Comparison of ENCODE assay signal across 8 cellular contexts in genomic region chr18:37565138-37565984, GRCh38. TPM values are rescaled to one million over a fixed set of nuclear protein-coding genes. Genes with fewer than 3 reads are reported as not detected.
DNase-seq lines count a peak whose midpoint lies in the region; ATAC-seq and TF ChIP-seq lines count a peak whose summit lies in the region.

Gene CELF4 (minus strand): TSS chr18:37565798.

- intact Hi-C loops in PC-3 (cut with micrococcal nuclease) (no loop called here), esophagus muscularis mucosa (cut with DNase I) (no loop called here)

- H3K27ac Mint-ChIP-seq in activated T-cell treated with anti-CD3 and anti-CD28 coated beads, Interleukin-2, amount 50 U/mL, for 72 hours, result no peak within 1 kb of the TSS
- no peak within 1 kb of the TSS for H3K27ac Mint-ChIP-seq in nephron progenitor cell

- no peaks in the 10 kb centered on the region for H3K9me3 Mint-ChIP-seq in activated T-cell treated with anti-CD3 and anti-CD28 coated beads, Interleukin-2, amount 50 U/mL, for 72 hours
- H3K9me3 Mint-ChIP-seq in nephron progenitor cell, result no peaks in the 10 kb centered on the region

- CTCF ChIA-PET in PC-3 (lab: Charles Lee) (no interaction called here), RWPE1 (lab: Yijun Ruan, JAX) (no interaction called here)

- POLR2A ChIA-PET in PC-3 (lab: Charles Lee; ENCODE audit: unreplicated experiment) (no interaction called here), RWPE1 (lab: Yijun Ruan, JAX; ENCODE audit: low non-redundant PET) (no interaction called here)

- H3K36me3 Mint-ChIP-seq in activated T-cell treated with anti-CD3 and anti-CD28 coated beads, Interleukin-2, amount 50 U/mL, for 72 hours (ENCODE audit: insufficient read depth in 2 of 2), result peaks cover 0 to 3% of the 10 kb centered on the region in 2 donors
- no peaks in the 10 kb centered on the region for H3K36me3 Mint-ChIP-seq in nephron progenitor cell (ENCODE audit: low read depth)

- H3K36me3 ChIP-seq in PC-3 (ENCODE audit: low read depth, low read length) (no peaks in the 10 kb centered on the region), esophagus muscularis mucosa (no peaks in the 10 kb centered on the region)

- no peak for TF ChIP-seq POLR2A in esophagus muscularis mucosa (IDR thresholded peaks at IDR 0.05; ENCODE audit: low read depth)

- H2AFZ ChIP-seq in PC-3 (ENCODE audit: low read length), result no peak within 1 kb of the TSS

- no peak within 1 kb of the TSS for H3K27ac ChIP-seq in PC-3 (ENCODE audit: low read length)
- H3K27ac ChIP-seq in esophagus muscularis mucosa (replicated peaks in 1 of 4), result no peak within 1 kb of the TSS
- no peak within 1 kb of the TSS for H3K27ac ChIP-seq in RWPE1

- H3K27me3 ChIP-seq in PC-3 (ENCODE audit: low read length), result peaks cover 28% of the 10 kb centered on the region
- peaks cover 5 to 89% (median 34%) of the 10 kb centered on the region in 4 donors for H3K27me3 ChIP-seq in esophagus muscularis mucosa

- H3K4me1 ChIP-seq in PC-3 (ENCODE audit: insufficient read depth, low read length), result no peaks in the 10 kb centered on the region
- peaks cover 23 to 35% (median 30%) of the 10 kb centered on the region in 4 donors for H3K4me1 ChIP-seq in esophagus muscularis mucosa

- H3K9me2 ChIP-seq in PC-3 (replicated peaks; ENCODE audit: low read length), result no peaks in the 10 kb centered on the region

- no TSS peak for BruUV-seq in PC-3 (replicated peaks; lab: Mats Ljungman, UMichigan)

- peak within 1 kb of the TSS; percentile 65 to 72 for H3K4me3 Mint-ChIP-seq in activated T-cell treated with anti-CD3 and anti-CD28 coated beads, Interleukin-2, amount 50 U/mL, for 72 hours
- peak within 1 kb of the TSS; percentile 94 for H3K4me3 Mint-ChIP-seq in nephron progenitor cell

- no peak within 1 kb of the TSS for H3K9ac ChIP-seq in PC-3 (ENCODE audit: low read length)

- no peaks in the 10 kb centered on the region for H3K79me2 ChIP-seq in PC-3 (ENCODE audit: low read length)

- ATAC-seq in activated T-cell treated with anti-CD3 and anti-CD28 coated beads, Interleukin-2, amount 50 U/mL, for 72 hours (replicated peaks in 1 of 2), result no peak
- ATAC-seq in PC-3, result peak; percentile 27
- ATAC-seq in GM19455 (IDR thresholded peaks at IDR 0.05; ENCODE audit: unreplicated experiment), result no peak

- 2% methylated on average over 47 of the region's 59 CpGs for WGBS in esophagus muscularis mucosa

- DNase-seq in activated T-cell treated with anti-CD3 and anti-CD28 coated beads, Interleukin-2, amount 50 U/mL, for 72 hours, result no peak
- no peak for DNase-seq in activated T-cell treated with anti-CD3 and anti-CD28 coated beads, Interleukin-2, amount 50 U/mL, for 48 hours
- no peak for DNase-seq in PC-3
- no peak for DNase-seq in esophagus muscularis mucosa (ENCODE audit: extremely low spot score)
- peak; percentile 65 for DNase-seq in nephron progenitor cell
- no peak for DNase-seq in RWPE1 (ENCODE audit: low spot score)
- DNase-seq in dedifferentiated amniotic fluid mesenchymal stem cell (ENCODE audit: extremely low spot score), result no peak

- peaks cover 6% of the 10 kb centered on the region for H3K4me1 Mint-ChIP-seq in activated T-cell treated with anti-CD3 and anti-CD28 coated beads, Interleukin-2, amount 50 U/mL, for 72 hours (ENCODE audit: low read depth)
- H3K4me1 Mint-ChIP-seq in nephron progenitor cell, result peaks cover 17% of the 10 kb centered on the region

- H3K27me3 Mint-ChIP-seq in activated T-cell treated with anti-CD3 and anti-CD28 coated beads, Interleukin-2, amount 50 U/mL, for 72 hours (ENCODE audit: low read depth), result peaks cover 71% of the 10 kb centered on the region
- peaks cover 100% of the 10 kb centered on the region for H3K27me3 Mint-ChIP-seq in nephron progenitor cell (ENCODE audit: low read depth, poor library complexity)

- no peak for TF ChIP-seq CTCF in PC-3 (conservative IDR thresholded peaks at IDR 0.05; ENCODE audit: low read depth, low read length)
- no peak for TF ChIP-seq CTCF in esophagus muscularis mucosa (IDR thresholded peaks at IDR 0.05)
- TF ChIP-seq CTCF in nephron progenitor cell (IDR thresholded peaks at IDR 0.05), result no peak
- TF ChIP-seq CTCF in RWPE1 (conservative IDR thresholded peaks at IDR 0.05; ENCODE audit: low read depth), result no peak

- TF ChIP-seq EP300 in esophagus muscularis mucosa (IDR thresholded peaks at IDR 0.05), result no peak

- no peaks in the 10 kb centered on the region for H3F3A ChIP-seq in PC-3 (ENCODE audit: low read length, unreplicated experiment)

- H3K9me3 ChIP-seq in PC-3 (ENCODE audit: low read length) (no peaks in the 10 kb centered on the region), esophagus muscularis mucosa (no peaks in the 10 kb centered on the region)

- H4K20me1 ChIP-seq in PC-3 (ENCODE audit: low read length), result no peaks in the 10 kb centered on the region

- H3K4me3 ChIP-seq in PC-3 (ENCODE audit: low read length) (peak within 1 kb of the TSS; percentile 52), esophagus muscularis mucosa (peak within 1 kb of the TSS; percentile 57 to 69 (median 62))

- peak within 1 kb of the TSS; percentile 41 for H3K4me2 ChIP-seq in PC-3 (ENCODE audit: low read length)

RNA-seq across cellular contexts. Expression of gene CELF4, which starts in this region (rescaled TPM):
- not detected for total RNA-seq in activated T-cell treated with anti-CD3 and anti-CD28 coated beads, Interleukin-2, amount 50 U/mL, for 72 hours
- 0.40 TPM in 1 of 2 replicates, not detected in the other for total RNA-seq in PC-3 (2014; rRNA removed)
- 1 to 10 TPM in 3 of 4 donors, under 1 TPM in 1; 0.86 to 1.8 (median 1.7) TPM for total RNA-seq in esophagus muscularis mucosa

Comparison
In these comparisons a context has a peak if more than half of its experiments do, and no peak if none do; other contexts are left out.
1. Peak in ATAC-seq, H3K4me3 ChIP-seq and H3K4me2 ChIP-seq in PC-3; RNA of the gene not detected or under 1 TPM.